22 cellular contexts compared by ENCODE assay signal in genomic region chr22:20464912-20465758, GRCh38. TPM values are rescaled to one million over a fixed set of nuclear protein-coding genes. Genes with fewer than 3 reads are reported as not detected.
DNase-seq lines count a peak whose midpoint lies in the region; ATAC-seq, FAIRE-seq and TF ChIP-seq lines count a peak whose summit lies in the region.
"Had no signal": no experiment of that assay in that cellular context is flagged by ENCODE, and none has a peak within 500 bp of the region (broad histone marks: within the 10 kb centered on the region; RNA-seq: fewer than 3 reads in every experiment).

No MANE protein-coding gene starts in this region.

- H3K27me3 Mint-ChIP-seq in activated CD4-positive, alpha-beta T cell treated with anti-CD3 and anti-CD28 coated beads for 36 hours = no peaks in the 10 kb centered on the region
- H3K27me3 Mint-ChIP-seq in CD4-positive, alpha-beta T cell = no peaks in the 10 kb centered on the region
- no peaks in the 10 kb centered on the region for H3K27me3 Mint-ChIP-seq in activated T-helper 17 cell treated with anti-CD3 and anti-CD28 coated beads, Interleukin-2, amount 50 U/mL, for 72 hours
- H3K27me3 Mint-ChIP-seq in memory B cell = no peaks in the 10 kb centered on the region

- peak overlapping the region; percentile 94 for H3K27ac Mint-ChIP-seq in activated CD4-positive, alpha-beta T cell treated with anti-CD3 and anti-CD28 coated beads for 36 hours
- H3K27ac Mint-ChIP-seq in CD4-positive, alpha-beta T cell = peak overlapping the region; percentile 96
- H3K27ac Mint-ChIP-seq in activated T-helper 17 cell treated with anti-CD3 and anti-CD28 coated beads, Interleukin-2, amount 50 U/mL, for 72 hours = peak overlapping the region; percentile 96
- H3K27ac Mint-ChIP-seq in memory B cell = peak overlapping the region; percentile 97
- H3K27ac Mint-ChIP-seq: nephron progenitor cell had no signal

- POLR2A ChIA-PET in activated CD4-positive, alpha-beta T cell treated with anti-CD3 and anti-CD28 coated beads for 36 hours (lab: Charles Lee) = interaction anchor here (0.7 kb wide), 1 partner anchor 29 kb away, joined by 4 read pairs; no protein-coding TSS in a partner anchor
- POLR2A ChIA-PET in CD4-positive, alpha-beta T cell (lab: Charles Lee) = interaction anchor here (0.8 to 3.6 kb wide), 22 partner anchors 9 to 394 kb away, joined by 3 to 67 read pairs (median 14); partner anchors contain the start of genes KLHL22, MED15, PI4KA and SNAP29

- no peak for FAIRE-seq in HTR-8/SVneo (lab: Jason Lieb, UNC)
- FAIRE-seq: A204.1, islet of Langerhans had no signal

- ATAC-seq in activated CD4-positive, alpha-beta T cell treated with anti-CD3 and anti-CD28 coated beads for 36 hours = no peak
- no peak for ATAC-seq in CD4-positive, alpha-beta T cell (ENCODE audit: poor library complexity)
- ATAC-seq in activated T-helper 17 cell treated with anti-CD3 and anti-CD28 coated beads, Interleukin-2, amount 50 U/mL, for 72 hours (replicated peaks) = no peak
- ATAC-seq in memory B cell (ENCODE audit: low read depth) (no peak), left lung (no peak), foreskin keratinocyte (no peak)
- ATAC-seq: body of pancreas, psoas muscle had no signal

- no peaks in the 10 kb centered on the region for H3K9me3 ChIP-seq in CD4-positive, alpha-beta T cell (ENCODE audit: control insufficient read depth, low read length)
- no peaks in the 10 kb centered on the region for H3K9me3 ChIP-seq in left lung
- H3K9me3 ChIP-seq: body of pancreas, psoas muscle, vagina had no signal

- CTCF ChIA-PET in activated CD4-positive, alpha-beta T cell treated with anti-CD3 and anti-CD28 coated beads for 36 hours (lab: Charles Lee) = interaction anchor here (0.6 to 3.1 kb wide), 6 partner anchors 9 to 87 kb away, joined by 3 to 14 read pairs (median 5); partner anchors contain the start of gene MED15
- CTCF ChIA-PET in CD4-positive, alpha-beta T cell (lab: Charles Lee) = interaction anchor here (1.0 kb wide), 1 partner anchor 9 kb away, joined by 3 read pairs; no protein-coding TSS in a partner anchor

- no peaks in the 10 kb centered on the region for H3K9me3 Mint-ChIP-seq in activated CD4-positive, alpha-beta T cell treated with anti-CD3 and anti-CD28 coated beads for 36 hours (ENCODE audit: low read depth)
- no peaks in the 10 kb centered on the region for H3K9me3 Mint-ChIP-seq in CD4-positive, alpha-beta T cell
- no peaks in the 10 kb centered on the region for H3K9me3 Mint-ChIP-seq in activated T-helper 17 cell treated with anti-CD3 and anti-CD28 coated beads, Interleukin-2, amount 50 U/mL, for 72 hours
- H3K9me3 Mint-ChIP-seq in memory B cell = no peaks in the 10 kb centered on the region
- H3K9me3 Mint-ChIP-seq: nephron progenitor cell had no signal

- no peak overlapping the region for H3K4me3 Mint-ChIP-seq in activated CD4-positive, alpha-beta T cell treated with anti-CD3 and anti-CD28 coated beads for 36 hours
- H3K4me3 Mint-ChIP-seq in CD4-positive, alpha-beta T cell = peak overlapping the region; percentile 73
- peak overlapping the region; percentile 82 for H3K4me3 Mint-ChIP-seq in activated T-helper 17 cell treated with anti-CD3 and anti-CD28 coated beads, Interleukin-2, amount 50 U/mL, for 72 hours
- H3K4me3 Mint-ChIP-seq in memory B cell = peak overlapping the region; percentile 73
- H3K4me3 Mint-ChIP-seq: nephron progenitor cell had no signal

- peaks cover 18% of the 10 kb centered on the region for H3K36me3 Mint-ChIP-seq in activated CD4-positive, alpha-beta T cell treated with anti-CD3 and anti-CD28 coated beads for 36 hours (ENCODE audit: low read depth)
- peaks cover 32% of the 10 kb centered on the region for H3K36me3 Mint-ChIP-seq in CD4-positive, alpha-beta T cell (ENCODE audit: low read depth)
- H3K36me3 Mint-ChIP-seq in activated T-helper 17 cell treated with anti-CD3 and anti-CD28 coated beads, Interleukin-2, amount 50 U/mL, for 72 hours (ENCODE audit: low read depth) = no peaks in the 10 kb centered on the region
- H3K36me3 Mint-ChIP-seq in memory B cell = peaks cover 13% of the 10 kb centered on the region

- peaks cover 0 to 18% of the 10 kb centered on the region in 2 donors for H3K36me3 ChIP-seq in left lung
- H3K36me3 ChIP-seq: vagina had no signal

- peak overlapping the region; percentile 82 for H3K27ac ChIP-seq in CD4-positive, alpha-beta T cell (ENCODE audit: low read depth, low read length)
- peak overlapping the region in 1 of 2 donors; percentile 83 for H3K27ac ChIP-seq in left lung
- H3K27ac ChIP-seq in foreskin keratinocyte = no peak overlapping the region
- H3K27ac ChIP-seq: psoas muscle had no signal

- no peaks in the 10 kb centered on the region for H3K27me3 ChIP-seq in CD4-positive, alpha-beta T cell (ENCODE audit: control insufficient read depth, insufficient read depth, low read length)
- H3K27me3 ChIP-seq in left lung (no peaks in the 10 kb centered on the region), foreskin keratinocyte (no peaks in the 10 kb centered on the region)
- H3K27me3 ChIP-seq: body of pancreas, vagina had no signal

- no peak overlapping the region for H3K4me3 ChIP-seq in left lung
- H3K4me3 ChIP-seq: body of pancreas, psoas muscle, skin epidermis, vagina had no signal

- no peak for TF ChIP-seq CTCF in CD4-positive, alpha-beta T cell (IDR thresholded peaks at IDR 0.05)
- TF ChIP-seq CTCF in left lung (IDR thresholded peaks at IDR 0.05) (no peak), foreskin keratinocyte (conservative IDR thresholded peaks at IDR 0.05) (no peak)

- peaks cover 62% of the 10 kb centered on the region for H3K4me1 Mint-ChIP-seq in activated CD4-positive, alpha-beta T cell treated with anti-CD3 and anti-CD28 coated beads for 36 hours
- H3K4me1 Mint-ChIP-seq in CD4-positive, alpha-beta T cell (ENCODE audit: low read depth) = peaks cover 66% of the 10 kb centered on the region
- peaks cover 29% of the 10 kb centered on the region for H3K4me1 Mint-ChIP-seq in activated T-helper 17 cell treated with anti-CD3 and anti-CD28 coated beads, Interleukin-2, amount 50 U/mL, for 72 hours
- peaks cover 36% of the 10 kb centered on the region for H3K4me1 Mint-ChIP-seq in memory B cell

- intact Hi-C loops in activated CD4-positive, alpha-beta T cell treated with anti-CD3 and anti-CD28 coated beads for 36 hours (cut with DNase I, micrococcal nuclease) = no loop called here
- intact Hi-C loops in CD4-positive, alpha-beta T cell (cut with DNase I, micrococcal nuclease) = no loop called here
- intact Hi-C loops in left lung (cut with DNase I) = no loop called here

- peaks cover 0 to 22% of the 10 kb centered on the region in 2 donors for H3K4me1 ChIP-seq in left lung
- H3K4me1 ChIP-seq in foreskin keratinocyte = no peaks in the 10 kb centered on the region

- DNase-seq in activated CD4-positive, alpha-beta T cell treated with anti-CD3 and anti-CD28 coated beads for 36 hours = no peak
- DNase-seq in activated CD4-positive, alpha-beta T cell treated with anti-CD3 and anti-CD28 coated beads for 1 hour = no peak
- DNase-seq in CD4-positive, alpha-beta T cell = no peak
- DNase-seq in memory B cell (ENCODE audit: low spot score in 2 of 2) = no peak
- no peak for DNase-seq in left lung
- DNase-seq in foreskin keratinocyte = no peak
- no peak for DNase-seq in HTR-8/SVneo (ENCODE audit: insufficient read length, low spot score)
- DNase-seq: body of pancreas, cortex of kidney, DMS 273 treated with DMSO at 0.1 percent for 48 hours, GF-D8, mesendoderm, NCI-H1417, NCI-H526, nephron progenitor cell, substantia nigra had no signal

RNA-seq across cellular contexts. Expression of gene SCARF2, which starts 27.5 kb away (rescaled TPM):
- under 1 TPM; 0.39 to 0.46 TPM for total RNA-seq in activated CD4-positive, alpha-beta T cell treated with anti-CD3 and anti-CD28 coated beads for 36 hours
- total RNA-seq in CD4-positive, alpha-beta T cell = 1 to 10 TPM; 2.5 to 3.1 TPM
- 1 to 10 TPM in 1 of 2 donors, under 1 TPM in 1; 0.43 to 1.5 TPM for total RNA-seq in activated T-helper 17 cell treated with anti-CD3 and anti-CD28 coated beads, Interleukin-2, amount 50 U/mL, for 72 hours
- 10 to 100 TPM; 22.9 to 24.1 TPM for total RNA-seq in left lung
- 0.14 and 0.24 TPM in 2 replicates for total RNA-seq in foreskin keratinocyte
- 0.17 and 0.25 TPM in 2 replicates for polyA plus RNA-seq in foreskin keratinocyte

RNA-seq across cellular contexts. Expression of gene KLHL22, which starts 30.5 kb away (rescaled TPM):
- 10 to 100 TPM; 14.1 to 15.2 TPM for total RNA-seq in activated CD4-positive, alpha-beta T cell treated with anti-CD3 and anti-CD28 coated beads for 36 hours
- 10 to 100 TPM; 24.1 to 27.7 TPM for total RNA-seq in CD4-positive, alpha-beta T cell
- total RNA-seq in activated T-helper 17 cell treated with anti-CD3 and anti-CD28 coated beads, Interleukin-2, amount 50 U/mL, for 72 hours = 10 to 100 TPM; 19.3 to 22.4 TPM
- total RNA-seq in left lung = 10 to 100 TPM; 22.0 to 26.4 TPM
- total RNA-seq in foreskin keratinocyte = 12.4 and 14.3 TPM in 2 replicates
- polyA plus RNA-seq in foreskin keratinocyte = 10.7 and 12.5 TPM in 2 replicates

RNA-seq across cellular contexts. Expression of gene MED15, which starts 42.3 kb away (rescaled TPM):
- total RNA-seq in activated CD4-positive, alpha-beta T cell treated with anti-CD3 and anti-CD28 coated beads for 36 hours = 100 to 1,000 TPM in 1 of 2 experiments, 10 to 100 TPM in 1; 84.4 to 107 TPM
- 100 to 1,000 TPM; 181 to 191 TPM for total RNA-seq in CD4-positive, alpha-beta T cell
- total RNA-seq in activated T-helper 17 cell treated with anti-CD3 and anti-CD28 coated beads, Interleukin-2, amount 50 U/mL, for 72 hours = 100 to 1,000 TPM; 115 to 118 TPM
- total RNA-seq in left lung (100 to 1,000 TPM in 1 of 2 donors, 10 to 100 TPM in 1; 89.6 to 121 TPM), foreskin keratinocyte (49.3 and 61.4 TPM in 2 replicates)
- 60.0 and 71.4 TPM in 2 replicates for polyA plus RNA-seq in foreskin keratinocyte

Comparison
In these comparisons a context has a peak if more than half of its experiments do, and no peak if none do; other contexts are left out.
1. RNA of gene SCARF2, which starts 27.5 kb away (total RNA-seq): 22.9 to 24.1 TPM in left lung; 2.5 to 3.1 TPM in CD4-positive, alpha-beta T cell, 0.43 to 1.5 TPM in activated T-helper 17 cell treated with anti-CD3 and anti-CD28 coated beads, Interleukin-2, amount 50 U/mL, for 72 hours, 0.39 to 0.46 TPM in activated CD4-positive, alpha-beta T cell treated with anti-CD3 and anti-CD28 coated beads for 36 hours and 0.14 to 0.24 TPM in foreskin keratinocyte; every median in the first group is over 4 times any median in the second.
2. Peak in every context shown above with its lines, with median percentiles within 50 percentile points of each other: H3K27ac Mint-ChIP-seq.